Comparison of ENCODE assay signal across 8 cellular contexts in genomic region chr5:142320851-142321560, GRCh38. TPM values are rescaled to one million over a fixed set of nuclear protein-coding genes. Genes with fewer than 3 reads are reported as not detected.
DNase-seq lines count a peak whose midpoint lies in the region; ATAC-seq, FAIRE-seq and TF ChIP-seq lines count a peak whose summit lies in the region.
"Had no signal": no experiment of that assay in that cellular context is flagged by ENCODE, and none has a peak within 500 bp of the region (broad histone marks: within the 10 kb centered on the region; RNA-seq: fewer than 3 reads in every experiment).

No MANE protein-coding gene starts in this region.

- FAIRE-seq in astrocyte (lab: Jason Lieb, UNC): no peak

- peaks cover 88% of the 10 kb centered on the region for H3K79me2 ChIP-seq in astrocyte (ENCODE audit: insufficient read depth, low read length)

- H3K18ac ChIP-seq in IMR-90 (ENCODE audit: low read depth, low read length): peak overlapping the region; percentile 15

- H3K4me1 ChIP-seq in IMR-90 (ENCODE audit: control insufficient read depth, insufficient read depth, low read length): peaks cover 35% of the 10 kb centered on the region
- H3K4me1 ChIP-seq in astrocyte (ENCODE audit: insufficient read depth, low read length): peaks cover 58% of the 10 kb centered on the region
- peaks cover 28 to 74% of the 10 kb centered on the region in 2 donors for H3K4me1 ChIP-seq in thoracic aorta (ENCODE audit: control insufficient read depth in 1 of 2, low read depth in 2 of 2)

- no peak for TF ChIP-seq POLR2A in IMR-90 (IDR thresholded peaks at IDR 0.05; ENCODE audit: low read depth, low read length)

- 0 out of 2 replicates have a peak overlapping the region, but pooled peaks have one; percentile 38 for H4K91ac ChIP-seq in IMR-90 (ENCODE audit: insufficient read depth, low read depth, low read length)

- H3K27me3 ChIP-seq in IMR-90 (ENCODE audit: control insufficient read depth, insufficient read depth, low read length) (no peaks in the 10 kb centered on the region), astrocyte (ENCODE audit: insufficient read depth, low read length) (no peaks in the 10 kb centered on the region), thoracic aorta (replicated peaks; ENCODE audit: insufficient read depth) (no peaks in the 10 kb centered on the region)

- H3K27ac ChIP-seq in IMR-90 (ENCODE audit: insufficient read depth, low read length) (peak overlapping the region; percentile 84), astrocyte (ENCODE audit: low read depth, low read length) (peak overlapping the region; percentile 45), thoracic aorta (peak overlapping the region; percentile 34 to 73)

- peak overlapping the region; percentile 78 for H3K4me3 Mint-ChIP-seq in astrocyte (ENCODE audit: unreplicated experiment)

- H3K14ac ChIP-seq in IMR-90 (replicated peaks; ENCODE audit: low read depth, low read length): peak overlapping the region; percentile 91

- H3K9me1 ChIP-seq in IMR-90 (ENCODE audit: insufficient read depth, low read length): peaks cover 3% of the 10 kb centered on the region; the same call in 1 of the 2 replicates

- H2BK120ac ChIP-seq in IMR-90 (ENCODE audit: low read depth, low read length): peak overlapping the region; percentile 64; the same call in 1 of the 2 replicates

- H2BK5ac ChIP-seq in IMR-90 (ENCODE audit: low read depth, low read length, poor library complexity, severe bottlenecking): peak overlapping the region; percentile 66

- no peak for ATAC-seq in IMR-90 (ENCODE audit: low read depth)
- ATAC-seq in thoracic aorta (ENCODE audit: insufficient number of reproducible peaks, low FRiP score, low read depth): no peak
- ATAC-seq in HG03196 (IDR thresholded peaks at IDR 0.05; ENCODE audit: unreplicated experiment): no peak
- no peak for ATAC-seq in GM21786 (IDR thresholded peaks at IDR 0.05; ENCODE audit: unreplicated experiment)

- dilution Hi-C loops in IMR-90 (cut with HindIII; ENCODE audit: low sequenced_read_pairs, unreplicated experiment): no loop called here

- in situ Hi-C loops in IMR-90 (cut with MboI; ENCODE audit: low sequenced_read_pairs): loop anchor here (5.0 kb wide), 1 partner anchor 226 kb away; no protein-coding TSS in a partner anchor

- peaks cover 7% of the 10 kb centered on the region; the same call in 1 of the 2 replicates for H3K36me3 ChIP-seq in IMR-90 (ENCODE audit: control insufficient read depth, insufficient read depth, low read length)
- peaks cover 20% of the 10 kb centered on the region for H3K36me3 ChIP-seq in astrocyte (ENCODE audit: insufficient read depth, low read length)
- no peaks in the 10 kb centered on the region for H3K36me3 ChIP-seq in thoracic aorta

- WGBS in IMR-90 (ENCODE audit: extremely low coverage in 2 of 2, insufficient read length in 1 of 2), 2 experiments: no CpG with 5 or more reads among the region's 8 CpGs

- BruUV-seq in IMR-90 (replicated peaks; lab: Mats Ljungman, UMichigan): no TSS peak

- H3K27ac Mint-ChIP-seq in astrocyte (ENCODE audit: unreplicated experiment): peak overlapping the region; percentile 64

- peak overlapping the region; percentile 75 for H3K4ac ChIP-seq in IMR-90 (ENCODE audit: low read depth, low read length)

- H3K9ac ChIP-seq in IMR-90 (ENCODE audit: low read depth, low read length) (peak overlapping the region; percentile 34), astrocyte (ENCODE audit: low read length) (peak overlapping the region; percentile 65)

- H3K9me3 Mint-ChIP-seq in astrocyte (ENCODE audit: unreplicated experiment): no peaks in the 10 kb centered on the region

- peak overlapping the region; percentile 96 for H3K23ac ChIP-seq in IMR-90 (ENCODE audit: low read depth, low read length)

- CTCF ChIA-PET in IMR-90 (lab: Yijun Ruan, JAX): interaction anchor here (0.5 to 1.9 kb wide), 9 partner anchors 9 to 418 kb away, joined by 3 to 8 read pairs (median 4); no protein-coding TSS in a partner anchor

- H3K27me3 Mint-ChIP-seq in astrocyte (ENCODE audit: low read depth, unreplicated experiment): no peaks in the 10 kb centered on the region

- H3K4me1 Mint-ChIP-seq in astrocyte (ENCODE audit: low read depth, unreplicated experiment): peaks cover 45% of the 10 kb centered on the region

- H3K9me3 ChIP-seq in IMR-90 (ENCODE audit: control insufficient read depth, insufficient read depth, low read length) (no peaks in the 10 kb centered on the region), astrocyte (ENCODE audit: insufficient read depth, low read depth, low read length) (no peaks in the 10 kb centered on the region), iPS-18c (ENCODE audit: control insufficient read depth, insufficient read depth, low read length) (no peaks in the 10 kb centered on the region), thoracic aorta (no peaks in the 10 kb centered on the region)

- 0 out of 2 replicates have a peak overlapping the region, but pooled peaks have one; percentile 3 for H4K5ac ChIP-seq in IMR-90 (ENCODE audit: low read depth, low read length)

- peaks cover 0 to 16% of the 10 kb centered on the region in 2 experiments; a peak in 2 of 4 replicates for H3K79me1 ChIP-seq in IMR-90 (ENCODE audit: low read depth in 1 of 2, low read length in 2 of 2)

- H3K4me2 ChIP-seq in IMR-90 (ENCODE audit: low read depth, low read length) (peak overlapping the region; percentile 77), astrocyte (ENCODE audit: low read length) (peak overlapping the region; percentile 97)

- POLR2A ChIA-PET in IMR-90 (lab: Charles Lee; ENCODE audit: unreplicated experiment): interaction anchor here (0.6 to 1.2 kb wide), 3 partner anchors 9 to 381 kb away, joined by 3 to 16 read pairs (median 5); no protein-coding TSS in a partner anchor

- intact Hi-C loops in IMR-90 (cut with micrococcal nuclease): loop anchor here (1.0 to 5.0 kb wide), 3 partner anchors 104 to 376 kb away; no protein-coding TSS in a partner anchor

- 0 out of 3 replicates have a peak overlapping the region, but pooled peaks have one; percentile 29 for H2BK15ac ChIP-seq in IMR-90 (ENCODE audit: low read depth, low read length)

- no peak for TF ChIP-seq CTCF in IMR-90 (conservative IDR thresholded peaks at IDR 0.05; ENCODE audit: low read depth, low read length)
- TF ChIP-seq CTCF in astrocyte (IDR thresholded peaks at IDR 0.05; ENCODE audit: insufficient read depth, low read depth, low read length): no peak
- TF ChIP-seq CTCF in thoracic aorta (IDR thresholded peaks at IDR 0.05): no peak

- H2AFZ ChIP-seq in IMR-90 (replicated peaks; ENCODE audit: low read length, poor library complexity) (peak overlapping the region; percentile 44), astrocyte (ENCODE audit: low read depth, low read length) (no peak overlapping the region)

- no peaks in the 10 kb centered on the region for H3K36me3 Mint-ChIP-seq in astrocyte (ENCODE audit: low read depth, unreplicated experiment)

- H4K20me1 ChIP-seq in IMR-90 (ENCODE audit: insufficient read depth, low read length) (peaks cover 88% of the 10 kb centered on the region), astrocyte (ENCODE audit: insufficient read depth, low read length) (peaks cover 86% of the 10 kb centered on the region)

- TF ChIP-seq RAD21 in IMR-90 (IDR thresholded peaks at IDR 0.05; ENCODE audit: low read length): no peak

- H4K8ac ChIP-seq in IMR-90 (ENCODE audit: low read depth in 2 of 2, low read length in 2 of 2): peak overlapping the region in 1 of 2 experiments; percentile 39; a peak in 1 of 4 replicates

- H2BK20ac ChIP-seq in IMR-90 (ENCODE audit: low read depth, low read length): no peak overlapping the region

- peak overlapping the region; percentile 75; the same call in 1 of the 2 replicates for H3K56ac ChIP-seq in IMR-90 (ENCODE audit: extremely low read depth, insufficient read depth, low read length)

- H3K4me3 ChIP-seq in IMR-90 (ENCODE audit: insufficient read depth, low read depth, low read length): peak overlapping the region; percentile 4; the same call in 1 of the 2 replicates
- H3K4me3 ChIP-seq in astrocyte (ENCODE audit: insufficient read depth, low read depth, low read length): peak overlapping the region; percentile 58
- H3K4me3 ChIP-seq in iPS-18c (ENCODE audit: insufficient read depth, low read depth, low read length): peak overlapping the region; percentile 50
- H3K4me3 ChIP-seq in thoracic aorta: peak overlapping the region; percentile 84

- peak overlapping the region; percentile 53 for H2AK9ac ChIP-seq in IMR-90 (replicated peaks; ENCODE audit: low read depth, low read length, poor library complexity)

- peak; percentile 47 for DNase-seq in IMR-90
- DNase-seq in astrocyte (ENCODE audit: low read depth): no peak
- DNase-seq in thoracic aorta (ENCODE audit: low spot score): no peak
- no peak for DNase-seq in activated CD4-positive, alpha-beta T cell treated with anti-CD3 and anti-CD28 coated beads, Interleukin-2, amount 50 U/mL, for 4 hours
- DNase-seq: anterior cingulate cortex had no signal

- peak overlapping the region; percentile 27; the same call in 1 of the 2 replicates for H2AK5ac ChIP-seq in IMR-90 (ENCODE audit: low read depth, low read length)

TF ChIP-seq in IMR-90, 13 proteins besides CTCF, POLR2A, EP300 and RAD21 (continues in another document):
- TF ChIP-seq ELK1 (IDR thresholded peaks at IDR 0.05; ENCODE audit: borderline replicate concordance, low read depth, low read length) (no peak), MXI1 (IDR thresholded peaks at IDR 0.05; ENCODE audit: borderline replicate concordance, low read depth, low read length) (no peak), BHLHE40 (IDR thresholded peaks at IDR 0.05; ENCODE audit: low read depth, low read length) (no peak), SMC3 (IDR thresholded peaks at IDR 0.05; ENCODE audit: low read depth, low read length) (no peak), FOS (IDR thresholded peaks at IDR 0.05; ENCODE audit: low read depth, low read length) (no peak), MAZ (IDR thresholded peaks at IDR 0.05; ENCODE audit: borderline replicate concordance, low read depth, low read length) (no peak)

RNA-seq across cellular contexts. Expression of gene SPRY4, which starts 3.8 kb away (rescaled TPM):
- 8.4 and 10.3 TPM in 2 replicates for total RNA-seq in IMR-90 (2012; rRNA removed)
- polyA plus RNA-seq in IMR-90 (2012; rRNA removed): 21.0 and 22.1 TPM in 2 replicates
- polyA plus RNA-seq in IMR-90 (2012; cell fraction: cytosol; rRNA removed): 13.3 and 14.6 TPM in 2 replicates
- polyA plus RNA-seq in IMR-90 (2012; cell fraction: nucleus; rRNA removed; ENCODE audit: low replicate concordance): 59.8 and 89.3 TPM in 2 replicates
- 19.4 and 23.4 TPM in 2 replicates for total RNA-seq in astrocyte
- 100 to 1,000 TPM in 1 of 2 donors, 10 to 100 TPM in 1; 63.4 to 136 TPM for total RNA-seq in thoracic aorta

Comparison
In these comparisons a context has a peak if more than half of its experiments do, and no peak if none do; other contexts are left out.
1. H3K4me3 ChIP-seq: peak in every context shown above with its lines; median percentile 84 in thoracic aorta; 58 in astrocyte; 50 in iPS-18c; 4 in IMR-90.